ENCODE assay signal across 8 cellular contexts in genomic region chr2:202911513-202912341, GRCh38. TPM values are rescaled to one million over a fixed set of nuclear protein-coding genes. Genes with fewer than 3 reads are reported as not detected.
DNase-seq lines count a peak whose midpoint lies in the region; ATAC-seq, FAIRE-seq and TF ChIP-seq lines count a peak whose summit lies in the region.

Gene CARF (plus strand): TSS chr2:202912275. CDS start chr2:202941903, 29,628 bp downstream.
Gene WDR12 (minus strand): TSS chr2:202911673. CDS start chr2:202911476, 197 bp downstream.

- intact Hi-C loops in activated CD4-positive, alpha-beta T cell treated with anti-CD3 and anti-CD28 coated beads for 36 hours (cut with DNase I, micrococcal nuclease) = loop anchor here (1.0 to 10.0 kb wide), 11 partner anchors 40 to 903 kb away; partner anchors contain the start of genes NBEAL1 (in 2 of the 2), ABI2 (in 1 of the 2), BMPR2 (in 1 of the 2) and CYP20A1 (in 1 of the 2)

- H3K9me3 ChIP-seq in BE2C = no peaks in the 10 kb centered on the region

- peaks cover 5% of the 10 kb centered on the region for H3K36me3 Mint-ChIP-seq in activated CD4-positive, alpha-beta T cell treated with anti-CD3 and anti-CD28 coated beads for 36 hours (ENCODE audit: low read depth)

- CTCF ChIA-PET in activated CD4-positive, alpha-beta T cell treated with anti-CD3 and anti-CD28 coated beads for 36 hours (lab: Charles Lee) = interaction anchor here (0.6 to 1.4 kb wide), 6 partner anchors 22 to 323 kb away, joined by 3 to 5 read pairs (median 3); no protein-coding TSS in a partner anchor

- peak; percentile 95 for DNase-seq in BE2C
- DNase-seq in GM19239 (ENCODE audit: insufficient read length, low spot score) = peak; percentile 57
- DNase-seq in NCI-H510A treated with DMSO at 0.1 percent for 48 hours (lab: John Stamatoyannopoulos, UW) = peak; percentile 97
- peak; percentile 96 for DNase-seq in activated CD4-positive, alpha-beta T cell treated with anti-CD3 and anti-CD28 coated beads for 36 hours
- peak; percentile 96 for DNase-seq in choroid plexus epithelial cell (ENCODE audit: low read depth)
- peak; percentile 98 for DNase-seq in kidney glomerular epithelial cell (lab: John Stamatoyannopoulos, UW)
- DNase-seq in stimulated activated CD4-positive, alpha-beta T cell treated with anti-CD3 and anti-CD28 coated beads, Interleukin-15, amount 100 ng/mL, for 48 hours (ENCODE audit: low read depth in 2 of 2) = peak; percentile 84 to 86

- FAIRE-seq in GM19239 (lab: Jason Lieb, UNC) = peak; percentile 97

- no peaks in the 10 kb centered on the region for H3K4me1 ChIP-seq in BE2C

- POLR2A ChIA-PET in activated CD4-positive, alpha-beta T cell treated with anti-CD3 and anti-CD28 coated beads for 36 hours (lab: Charles Lee) = interaction anchor here (1.3 to 1.4 kb wide), 2 partner anchors 40 to 328 kb away, joined by 3 to 4 read pairs; partner anchors contain the start of genes CYP20A1 and ICA1L

- no peak for TF ChIP-seq CTCF in BE2C (IDR thresholded peaks at IDR 0.05; ENCODE audit: low read depth, low read length)
- TF ChIP-seq CTCF in choroid plexus epithelial cell (conservative IDR thresholded peaks at IDR 0.05; ENCODE audit: low read depth, low read length) = no peak

- peak within 1 kb of the TSS; percentile 95 for H3K27ac Mint-ChIP-seq in activated CD4-positive, alpha-beta T cell treated with anti-CD3 and anti-CD28 coated beads for 36 hours

- no peaks in the 10 kb centered on the region for H3K27me3 Mint-ChIP-seq in activated CD4-positive, alpha-beta T cell treated with anti-CD3 and anti-CD28 coated beads for 36 hours

- peaks cover 30% of the 10 kb centered on the region for H3K4me1 Mint-ChIP-seq in activated CD4-positive, alpha-beta T cell treated with anti-CD3 and anti-CD28 coated beads for 36 hours

- H3K9me3 Mint-ChIP-seq in activated CD4-positive, alpha-beta T cell treated with anti-CD3 and anti-CD28 coated beads for 36 hours (ENCODE audit: low read depth) = no peaks in the 10 kb centered on the region

- H3K4me3 ChIP-seq in BE2C (ENCODE audit: low read depth, low read length) = peak within 1 kb of the TSS; percentile 88
- peak within 1 kb of the TSS; percentile 73 for H3K4me3 ChIP-seq in choroid plexus epithelial cell (ENCODE audit: low read depth, low read length)

- ATAC-seq in HG03442 (IDR thresholded peaks at IDR 0.05; ENCODE audit: unreplicated experiment) = peak; percentile 77
- ATAC-seq in activated CD4-positive, alpha-beta T cell treated with anti-CD3 and anti-CD28 coated beads for 36 hours = peak; percentile 84

- peak within 1 kb of the TSS; percentile 84 for H3K4me3 Mint-ChIP-seq in activated CD4-positive, alpha-beta T cell treated with anti-CD3 and anti-CD28 coated beads for 36 hours

- peaks cover 20% of the 10 kb centered on the region for H3K36me3 ChIP-seq in BE2C

- no peaks in the 10 kb centered on the region for H3K27me3 ChIP-seq in BE2C

RNA-seq across cellular contexts. Expression of gene CARF, which starts in this region (rescaled TPM):
- 1.9 TPM for polyA plus RNA-seq in BE2C (2012; ENCODE audit: insufficient read depth, insufficient read length, low read depth)
- 1 to 10 TPM; 6.2 to 9.0 TPM for total RNA-seq in activated CD4-positive, alpha-beta T cell treated with anti-CD3 and anti-CD28 coated beads for 36 hours

RNA-seq across cellular contexts. Expression of gene WDR12, which starts in this region (rescaled TPM):
- 90.7 TPM for polyA plus RNA-seq in BE2C (2012; ENCODE audit: insufficient read depth, insufficient read length, low read depth)
- total RNA-seq in activated CD4-positive, alpha-beta T cell treated with anti-CD3 and anti-CD28 coated beads for 36 hours = 100 to 1,000 TPM in 1 of 2 experiments, 10 to 100 TPM in 1; 92.5 to 129 TPM

Comparison
In these comparisons a context has a peak if more than half of its experiments do, and no peak if none do; other contexts are left out.
1. Peak in every context shown above with its lines: DNase-seq, ATAC-seq and H3K4me3 ChIP-seq.